ENCODE assay signal across 22 cellular contexts in the genomic region with DNA sequence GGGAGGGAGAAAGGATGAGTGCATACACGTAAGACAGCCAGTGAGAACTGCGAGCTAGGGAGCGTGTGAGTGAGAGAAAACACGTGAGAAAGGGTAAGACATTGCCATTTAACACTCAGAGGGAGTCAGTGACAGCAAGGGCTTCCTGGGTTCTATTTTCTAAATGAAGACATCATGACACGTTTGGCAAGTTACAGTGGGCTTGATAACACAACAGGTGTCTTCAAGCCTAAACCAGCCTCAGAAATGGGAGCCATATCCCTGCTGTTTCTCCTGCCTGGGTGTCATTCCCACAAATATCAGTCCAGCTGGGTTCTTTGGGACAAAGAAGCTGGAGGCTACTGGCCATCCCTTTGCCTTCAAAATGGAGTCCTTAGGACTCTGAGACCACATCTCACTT.
"Had no signal": no experiment of that assay in that cellular context is flagged by ENCODE, and none has a peak within 500 bp of the region (broad histone marks: within the 10 kb centered on the region; RNA-seq: fewer than 3 reads in every experiment).

No MANE protein-coding gene starts in this region.

- DNase-seq: colonic mucosa; dermis blood vessel endothelial cell; effector memory CD4-positive, alpha-beta T cell; erythroblast; hypothalamus; immature natural killer cell; islet precursor cell; kidney glomerular epithelial cell; naive B cell; pancreas; sigmoid colon; stimulated activated CD4-positive, alpha-beta T cell treated with anti-CD3 and anti-CD28 coated beads, Interleukin-2, amount 100 ng/mL, for 24 hours; stimulated activated CD4-positive, alpha-beta T cell treated with anti-CD3 and anti-CD28 coated beads, Interleukin-4, amount 100 ng/mL, for 24 hours; stimulated activated naive CD4-positive, alpha-beta T cell treated with Interleukin-2 at 50 U/mL for 16 hours; stomach; transverse colon had no signal

- H3K4me3 ChIP-seq: colonic mucosa, lung, pancreas, sigmoid colon, stomach, testis, transverse colon, vagina had no signal

- H3K4me1 ChIP-seq: colonic mucosa, pancreas, sigmoid colon, stomach, testis had no signal

- H3K27me3 ChIP-seq: colonic mucosa, pancreas, testis, transverse colon, vagina had no signal

- ATAC-seq: natural killer cell treated with Interleukin-12 subunit alpha and Interleukin-12 subunit beta and Interleukin-15 and Interleukin-18, amount 100 ng/mL, for 72 hours; stimulated activated effector memory CD8-positive, alpha-beta T cell treated with anti-CD3 and anti-CD28 coated beads, Interleukin-12 subunit alpha, Interleukin-12 subunit beta, amount 100 ng/mL, for 72 hours had no signal

- H3K27ac ChIP-seq: colonic mucosa, neutrophil, pancreas, sigmoid colon, stomach, testis, transverse colon, vagina had no signal

- H3K9me3 ChIP-seq: colonic mucosa, neutrophil, pancreas, sigmoid colon, stomach, testis, transverse colon, vagina had no signal

- H3K36me3 ChIP-seq: colonic mucosa, neutrophil, pancreas, sigmoid colon, stomach, transverse colon, vagina had no signal
